ENCODE assay signal across 15 cellular contexts in the genomic region with DNA sequence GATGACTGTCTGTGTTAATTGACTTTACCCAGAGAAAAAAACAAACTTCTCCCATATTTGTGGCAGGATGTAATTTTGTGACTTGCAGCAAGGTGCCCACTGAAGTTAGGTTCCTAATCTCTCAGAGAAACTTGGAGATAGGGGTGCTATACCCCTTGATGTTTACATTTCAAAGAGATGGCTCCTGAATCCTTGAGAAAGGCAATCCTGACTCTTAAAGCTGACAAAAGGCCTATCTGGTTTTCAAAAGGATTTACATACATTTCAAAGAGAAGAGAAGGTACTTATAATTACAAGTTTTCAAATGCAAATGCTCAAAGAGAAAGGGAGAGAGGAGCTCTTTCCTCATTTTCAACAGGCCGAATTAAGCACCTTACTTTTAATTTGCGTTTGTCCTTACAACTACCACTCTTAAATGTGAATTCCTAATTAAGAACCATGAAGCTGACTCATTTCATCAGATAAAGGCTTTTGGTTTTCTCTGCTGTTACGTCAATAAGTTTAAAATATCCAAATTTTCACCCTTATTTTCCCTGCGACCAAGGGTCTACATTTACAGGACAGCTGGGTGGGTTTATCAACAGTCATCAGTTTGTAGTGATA.
"Had no signal": no experiment of that assay in that cellular context is flagged by ENCODE, and none has a peak within 500 bp of the region (broad histone marks: within the 10 kb centered on the region; RNA-seq: fewer than 3 reads in every experiment).

No MANE protein-coding gene starts in this region.

- H3K9ac ChIP-seq: parathyroid adenoma had no signal

- H3K4me1 ChIP-seq: esophagus squamous epithelium, parathyroid adenoma had no signal

- H3K27ac ChIP-seq: esophagus squamous epithelium, parathyroid adenoma, uterus had no signal

- H3K4me3 ChIP-seq: esophagus squamous epithelium, mucosa of descending colon, thyroid gland, uterus had no signal

- H3K36me3 ChIP-seq: esophagus squamous epithelium, thyroid gland, uterus had no signal

- DNase-seq: activated B cell treated with CpG ODN at 0.5 μM for 24 hours; activated CD4-positive, alpha-beta T cell treated with anti-CD3 and anti-CD28 coated beads for 48 hours; activated CD8-positive, alpha-beta memory T cell treated with anti-CD3 and anti-CD28 coated beads, Interleukin-2, amount 50 U/mL, for 48 hours; activated CD8-positive, alpha-beta T cell treated with anti-CD3 and anti-CD28 coated beads, Interleukin-2, amount 10 ng/mL, durations not matched to agents 7 days and 5 days; activated naive CD8-positive, alpha-beta T cell treated with anti-CD3 and anti-CD28 coated beads, Interleukin-2, amount 10 ng/mL, durations not matched to agents 7 days and 5 days; esophagus squamous epithelium; hippocampal formation; left cardiac atrium; naive thymus-derived CD4-positive, alpha-beta T cell; T-helper 2 cell; uterus had no signal

- H3K9me3 ChIP-seq: thyroid gland, uterus had no signal

- ATAC-seq: activated CD8-positive, alpha-beta T cell treated with anti-CD3 and anti-CD28 coated beads, Interleukin-2, amount 10 ng/mL, durations not matched to agents 7 days and 5 days; naive thymus-derived CD4-positive, alpha-beta T cell; stimulated activated effector memory CD8-positive, alpha-beta T cell treated with anti-CD3 and anti-CD28 coated beads, Interleukin-12 subunit alpha, Interleukin-12 subunit beta, amount 100 ng/mL, for 72 hours had no signal

- H3K27me3 ChIP-seq: esophagus squamous epithelium, thyroid gland, uterus had no signal
